Comparison of ENCODE assay signal across 27 cellular contexts in genomic region chr4:103364066-103364465, GRCh38.
"Had no signal": no experiment of that assay in that cellular context is flagged by ENCODE, and none has a peak within 500 bp of the region (broad histone marks: within the 10 kb centered on the region; RNA-seq: fewer than 3 reads in every experiment).

No MANE protein-coding gene starts in this region.

- DNase-seq: activated B cell treated with CpG ODN at 0.5 μM for 24 hours; activated CD4-positive, alpha-beta T cell treated with anti-CD3 and anti-CD28 coated beads for 36 hours; activated CD4-positive, alpha-beta T cell treated with anti-CD3 and anti-CD28 coated beads, Interleukin-2, amount 50 U/mL, for 4 hours; activated CD8-positive, alpha-beta memory T cell treated with anti-CD3 and anti-CD28 coated beads for 24 hours; activated CD8-positive, alpha-beta memory T cell treated with anti-CD3 and anti-CD28 coated beads, Interleukin-2, amount 50 U/mL, for 4 hours; activated T-cell treated with anti-CD3 and anti-CD28 coated beads, Interleukin-2, amount 50 U/mL, for 24 hours; aorta; central memory CD4-positive, alpha-beta T cell; erythroblast; foreskin fibroblast; heart right ventricle; islet precursor cell; left cardiac atrium; mesenchymal stem cell; nephron progenitor cell; stimulated activated CD4-positive, alpha-beta T cell treated with anti-CD3 and anti-CD28 coated beads, Interleukin-12 subunit alpha, Interleukin-12 subunit beta, amount 100 ng/mL, for 4 hours; stimulated activated CD4-positive, alpha-beta T cell treated with anti-CD3 and anti-CD28 coated beads, Interleukin-4, amount 100 ng/mL, for 4 hours; T-helper 9 cell; transverse colon had no signal

- H3K27ac ChIP-seq: heart right ventricle, prostate gland, suprapubic skin, transverse colon had no signal

- H3K4me1 ChIP-seq: heart right ventricle, prostate gland, suprapubic skin, transverse colon had no signal

- ATAC-seq: activated CD4-positive, alpha-beta T cell treated with anti-CD3 and anti-CD28 coated beads for 36 hours; activated naive CD4-positive, alpha-beta T cell treated with anti-CD3 and anti-CD28 coated beads, Interleukin-2, amount 50 U/mL, for 72 hours; activated T-helper 17 cell treated with anti-CD3 and anti-CD28 coated beads, Interleukin-2, amount 50 U/mL, for 72 hours; heart right ventricle; left cardiac atrium had no signal

- H3K27me3 Mint-ChIP-seq: activated B cell treated with CpG ODN at 0.5 μM for 24 hours; activated CD4-positive, alpha-beta T cell treated with anti-CD3 and anti-CD28 coated beads for 36 hours; activated T-cell treated with anti-CD3 and anti-CD28 coated beads, Interleukin-2, amount 50 U/mL, for 24 hours; activated T-helper 17 cell treated with anti-CD3 and anti-CD28 coated beads, Interleukin-2, amount 50 U/mL, for 72 hours; brain; stimulated activated naive CD8-positive, alpha-beta T cell treated with anti-CD3 and anti-CD28 coated beads, Interleukin-15, Interleukin-2, amounts not matched to agents 100 ng/mL and 50 ng/mL, for 24 hours had no signal

- H3K27me3 ChIP-seq: heart right ventricle, suprapubic skin, transverse colon had no signal

- H3K4me3 ChIP-seq: heart right ventricle, prostate gland, suprapubic skin, transverse colon had no signal

- FAIRE-seq: colon, urothelium cell line had no signal

- H3K36me3 ChIP-seq: heart right ventricle, prostate gland, suprapubic skin, transverse colon had no signal

- H3K4me1 Mint-ChIP-seq: activated B cell treated with CpG ODN at 0.5 μM for 24 hours; activated CD4-positive, alpha-beta T cell treated with anti-CD3 and anti-CD28 coated beads for 36 hours; activated T-helper 17 cell treated with anti-CD3 and anti-CD28 coated beads, Interleukin-2, amount 50 U/mL, for 72 hours; nephron progenitor cell had no signal

- H3K27ac Mint-ChIP-seq: activated B cell treated with CpG ODN at 0.5 μM for 24 hours; activated CD4-positive, alpha-beta T cell treated with anti-CD3 and anti-CD28 coated beads for 36 hours; activated naive CD4-positive, alpha-beta T cell treated with anti-CD3 and anti-CD28 coated beads, Interleukin-2, amount 50 U/mL, for 72 hours; activated T-cell treated with anti-CD3 and anti-CD28 coated beads, Interleukin-2, amount 50 U/mL, for 24 hours; activated T-helper 17 cell treated with anti-CD3 and anti-CD28 coated beads, Interleukin-2, amount 50 U/mL, for 72 hours; nephron progenitor cell; stimulated activated naive CD8-positive, alpha-beta T cell treated with anti-CD3 and anti-CD28 coated beads, Interleukin-15, Interleukin-2, amounts not matched to agents 100 ng/mL and 50 ng/mL, for 24 hours had no signal

- H3K4me3 Mint-ChIP-seq: activated B cell treated with CpG ODN at 0.5 μM for 24 hours; activated CD4-positive, alpha-beta T cell treated with anti-CD3 and anti-CD28 coated beads for 36 hours; activated T-cell treated with anti-CD3 and anti-CD28 coated beads, Interleukin-2, amount 50 U/mL, for 24 hours; activated T-helper 17 cell treated with anti-CD3 and anti-CD28 coated beads, Interleukin-2, amount 50 U/mL, for 72 hours; nephron progenitor cell; stimulated activated naive CD8-positive, alpha-beta T cell treated with anti-CD3 and anti-CD28 coated beads, Interleukin-15, Interleukin-2, amounts not matched to agents 100 ng/mL and 50 ng/mL, for 24 hours had no signal

- H3K9me3 ChIP-seq: prostate gland had no signal
